17 cellular contexts compared by ENCODE assay signal in genomic region chr3:122427857-122428471, GRCh38. TPM values are rescaled to one million over a fixed set of nuclear protein-coding genes. Genes with fewer than 3 reads are reported as not detected.
DNase-seq lines count a peak whose midpoint lies in the region; ATAC-seq and TF ChIP-seq lines count a peak whose summit lies in the region.
"Had no signal": no experiment of that assay in that cellular context is flagged by ENCODE, and none has a peak within 500 bp of the region (broad histone marks: within the 10 kb centered on the region; RNA-seq: fewer than 3 reads in every experiment).

No MANE protein-coding gene starts in this region.

- no peak for TF ChIP-seq POLR2A in thyroid gland (IDR thresholded peaks at IDR 0.05)

- peaks cover 18% of the 10 kb centered on the region for H3K4me1 Mint-ChIP-seq in activated CD4-positive, alpha-beta T cell treated with anti-CD3 and anti-CD28 coated beads for 36 hours
- H3K4me1 Mint-ChIP-seq in natural killer cell = peaks cover 13 to 14% of the 10 kb centered on the region in 2 donors

- DNase-seq in activated CD4-positive, alpha-beta T cell treated with anti-CD3 and anti-CD28 coated beads for 36 hours = no peak
- DNase-seq in activated CD4-positive, alpha-beta T cell treated with anti-CD3 and anti-CD28 coated beads, Interleukin-2, amount 50 U/mL, for 1 hour = no peak
- DNase-seq in adipocyte (ENCODE audit: low read depth) (peak; percentile 15), natural killer cell (no peak), kidney glomerular epithelial cell (lab: John Stamatoyannopoulos, UW) (no peak), thyroid gland (no peak)
- DNase-seq: 8988T; activated CD4-positive, alpha-beta T cell treated with anti-CD3 and anti-CD28 coated beads for 1 hour; activated naive CD8-positive, alpha-beta T cell treated with anti-CD3 and anti-CD28 coated beads, Interleukin-2, amount 10 ng/mL, durations not matched to agents 7 days and 5 days; colonic mucosa; IMR-90; NCI-H1105 treated with DMSO at 0.1 percent for 48 hours; NCI-H345; spleen; tibial artery had no signal

- no peak overlapping the region for H3K4me3 ChIP-seq in adipocyte (ENCODE audit: low read length)
- no peak overlapping the region for H3K4me3 ChIP-seq in thyroid gland (replicated peaks in 1 of 3)
- H3K4me3 ChIP-seq: colonic mucosa, spleen, tibial artery had no signal

- H3K36me3 ChIP-seq in adipocyte (ENCODE audit: control insufficient read depth, insufficient read depth, low read length, severe bottlenecking) (peaks cover 90% of the 10 kb centered on the region), thyroid gland (peaks cover 20 to 26% of the 10 kb centered on the region in 2 donors)

- H3K27me3 Mint-ChIP-seq in activated CD4-positive, alpha-beta T cell treated with anti-CD3 and anti-CD28 coated beads for 36 hours = no peaks in the 10 kb centered on the region
- no peaks in the 10 kb centered on the region for H3K27me3 Mint-ChIP-seq in natural killer cell (ENCODE audit: low read depth in 2 of 2)
- H3K27me3 Mint-ChIP-seq: activated naive CD8-positive, alpha-beta T cell treated with anti-CD3 and anti-CD28 coated beads, Interleukin-2, amount 10 ng/mL, durations not matched to agents 7 days and 5 days had no signal

- POLR2A ChIA-PET in activated CD4-positive, alpha-beta T cell treated with anti-CD3 and anti-CD28 coated beads for 36 hours (lab: Charles Lee) = interaction anchor here (0.9 kb wide), 1 partner anchor 241 kb away, joined by 3 read pairs; no protein-coding TSS in a partner anchor

- 86 to 96% methylated on average over 2 of the region's 2 CpGs for WGBS in thyroid gland, 2 donors

- peak overlapping the region; percentile 70 for H3K27ac Mint-ChIP-seq in activated CD4-positive, alpha-beta T cell treated with anti-CD3 and anti-CD28 coated beads for 36 hours
- H3K27ac Mint-ChIP-seq in natural killer cell = peak overlapping the region; percentile 31 to 73
- H3K27ac Mint-ChIP-seq: activated naive CD8-positive, alpha-beta T cell treated with anti-CD3 and anti-CD28 coated beads, Interleukin-2, amount 10 ng/mL, durations not matched to agents 7 days and 5 days had no signal

- H3K9me3 Mint-ChIP-seq in activated CD4-positive, alpha-beta T cell treated with anti-CD3 and anti-CD28 coated beads for 36 hours (ENCODE audit: low read depth) = peaks cover 2% of the 10 kb centered on the region
- H3K9me3 Mint-ChIP-seq in natural killer cell = no peaks in the 10 kb centered on the region
- H3K9me3 Mint-ChIP-seq: activated naive CD8-positive, alpha-beta T cell treated with anti-CD3 and anti-CD28 coated beads, Interleukin-2, amount 10 ng/mL, durations not matched to agents 7 days and 5 days had no signal

- peaks cover 71% of the 10 kb centered on the region for H3K36me3 Mint-ChIP-seq in activated CD4-positive, alpha-beta T cell treated with anti-CD3 and anti-CD28 coated beads for 36 hours (ENCODE audit: low read depth)
- peaks cover 24% of the 10 kb centered on the region for H3K36me3 Mint-ChIP-seq in natural killer cell

- H3K9me3 ChIP-seq in adipocyte (ENCODE audit: control insufficient read depth, low read length) (no peaks in the 10 kb centered on the region), thyroid gland (no peaks in the 10 kb centered on the region)
- H3K9me3 ChIP-seq: colonic mucosa, tibial artery had no signal

- intact Hi-C loops in activated CD4-positive, alpha-beta T cell treated with anti-CD3 and anti-CD28 coated beads for 36 hours (cut with DNase I, micrococcal nuclease) = loop anchor here (1.0 to 5.0 kb wide), 5 partner anchors 12 to 182 kb away; partner anchors contain the start of gene WDR5B (in 1 of the 2)
- intact Hi-C loops in natural killer cell (cut with micrococcal nuclease) (no loop called here), thyroid gland (cut with DNase I) (no loop called here)

- TF ChIP-seq CTCF in natural killer cell (IDR thresholded peaks at IDR 0.05) = no peak
- TF ChIP-seq CTCF in thyroid gland (IDR thresholded peaks at IDR 0.05) = no peak

- H3K9ac ChIP-seq in adipocyte (ENCODE audit: low read length) = no peak overlapping the region

- CTCF ChIA-PET in activated CD4-positive, alpha-beta T cell treated with anti-CD3 and anti-CD28 coated beads for 36 hours (lab: Charles Lee) = interaction anchor here (0.6 to 1.0 kb wide), 2 partner anchors 30 to 212 kb away, joined by 3 read pairs; no protein-coding TSS in a partner anchor

- H3K4me1 ChIP-seq in adipocyte (ENCODE audit: control insufficient read depth, insufficient read depth, low read length) (peaks cover 12% of the 10 kb centered on the region), thyroid gland (no peaks in the 10 kb centered on the region)
- H3K4me1 ChIP-seq: colonic mucosa, spleen, tibial artery had no signal

- no peak overlapping the region for H3K27ac ChIP-seq in thyroid gland
- H3K27ac ChIP-seq: colonic mucosa, spleen, tibial artery had no signal

- no peak overlapping the region for H3K4me3 Mint-ChIP-seq in activated CD4-positive, alpha-beta T cell treated with anti-CD3 and anti-CD28 coated beads for 36 hours
- H3K4me3 Mint-ChIP-seq in natural killer cell = no peak overlapping the region
- H3K4me3 Mint-ChIP-seq: activated naive CD8-positive, alpha-beta T cell treated with anti-CD3 and anti-CD28 coated beads, Interleukin-2, amount 10 ng/mL, durations not matched to agents 7 days and 5 days had no signal

- ATAC-seq in activated CD4-positive, alpha-beta T cell treated with anti-CD3 and anti-CD28 coated beads for 36 hours = peak; percentile 93
- ATAC-seq in HG02610 (IDR thresholded peaks at IDR 0.05; ENCODE audit: unreplicated experiment) (peak; percentile 84), natural killer cell (no peak), GM21360 (IDR thresholded peaks at IDR 0.05; ENCODE audit: unreplicated experiment) (no peak)

- H3K27me3 ChIP-seq in adipocyte (replicated peaks; ENCODE audit: control insufficient read depth, insufficient read depth, low read length) (no peaks in the 10 kb centered on the region), thyroid gland (no peaks in the 10 kb centered on the region)
- H3K27me3 ChIP-seq: colonic mucosa, spleen, tibial artery had no signal

RNA-seq across cellular contexts. Expression of gene WDR5B, which starts 12.1 kb away (rescaled TPM):
- 1 to 10 TPM; 2.6 to 2.8 TPM for total RNA-seq in activated CD4-positive, alpha-beta T cell treated with anti-CD3 and anti-CD28 coated beads for 36 hours
- 1 to 10 TPM; 5.1 to 9.4 (median 6.3) TPM for total RNA-seq in natural killer cell
- total RNA-seq in thyroid gland = 10 to 100 TPM in 1 of 4 donors, 1 to 10 TPM in 3; 8.6 to 10.7 (median 9.3) TPM

RNA-seq across cellular contexts. Expression of gene FAM162A, which starts 44.0 kb away (rescaled TPM):
- 100 to 1,000 TPM; 163 to 181 TPM for total RNA-seq in activated CD4-positive, alpha-beta T cell treated with anti-CD3 and anti-CD28 coated beads for 36 hours
- 10 to 100 TPM; 12.2 to 18.4 (median 16.3) TPM for total RNA-seq in natural killer cell
- 10 to 100 TPM; 32.0 to 41.0 (median 34.5) TPM for total RNA-seq in thyroid gland

RNA-seq across cellular contexts. Expression of gene MIX23, which starts 44.9 kb away (rescaled TPM):
- total RNA-seq in activated CD4-positive, alpha-beta T cell treated with anti-CD3 and anti-CD28 coated beads for 36 hours = 100 to 1,000 TPM; 148 to 250 TPM
- 10 to 100 TPM in 2 of 3 donors, 1 to 10 TPM in 1; 9.6 to 16.4 (median 14.1) TPM for total RNA-seq in natural killer cell
- total RNA-seq in thyroid gland = 10 to 100 TPM; 20.6 to 25.1 (median 23.3) TPM

Comparison
In these comparisons a context has a peak if more than half of its experiments do, and no peak if none do; other contexts are left out.
1. ATAC-seq: peak in activated CD4-positive, alpha-beta T cell treated with anti-CD3 and anti-CD28 coated beads for 36 hours (single experiment) and HG02610 (single experiment); none in natural killer cell (0 of 3) and GM21360 (single experiment).
2. RNA of gene MIX23, which starts 44.9 kb away (total RNA-seq): 148 to 250 TPM in activated CD4-positive, alpha-beta T cell treated with anti-CD3 and anti-CD28 coated beads for 36 hours; 20.6 to 25.1 TPM in thyroid gland and 9.6 to 16.4 TPM in natural killer cell; every median in the first group is over 4 times any median in the second.
3. intact Hi-C loops: an anchor here in activated CD4-positive, alpha-beta T cell treated with anti-CD3 and anti-CD28 coated beads for 36 hours (1.0 to 5.0 kb wide); none called in natural killer cell and thyroid gland.